1 cellular context compared by ENCODE assay signal in the genomic region with DNA sequence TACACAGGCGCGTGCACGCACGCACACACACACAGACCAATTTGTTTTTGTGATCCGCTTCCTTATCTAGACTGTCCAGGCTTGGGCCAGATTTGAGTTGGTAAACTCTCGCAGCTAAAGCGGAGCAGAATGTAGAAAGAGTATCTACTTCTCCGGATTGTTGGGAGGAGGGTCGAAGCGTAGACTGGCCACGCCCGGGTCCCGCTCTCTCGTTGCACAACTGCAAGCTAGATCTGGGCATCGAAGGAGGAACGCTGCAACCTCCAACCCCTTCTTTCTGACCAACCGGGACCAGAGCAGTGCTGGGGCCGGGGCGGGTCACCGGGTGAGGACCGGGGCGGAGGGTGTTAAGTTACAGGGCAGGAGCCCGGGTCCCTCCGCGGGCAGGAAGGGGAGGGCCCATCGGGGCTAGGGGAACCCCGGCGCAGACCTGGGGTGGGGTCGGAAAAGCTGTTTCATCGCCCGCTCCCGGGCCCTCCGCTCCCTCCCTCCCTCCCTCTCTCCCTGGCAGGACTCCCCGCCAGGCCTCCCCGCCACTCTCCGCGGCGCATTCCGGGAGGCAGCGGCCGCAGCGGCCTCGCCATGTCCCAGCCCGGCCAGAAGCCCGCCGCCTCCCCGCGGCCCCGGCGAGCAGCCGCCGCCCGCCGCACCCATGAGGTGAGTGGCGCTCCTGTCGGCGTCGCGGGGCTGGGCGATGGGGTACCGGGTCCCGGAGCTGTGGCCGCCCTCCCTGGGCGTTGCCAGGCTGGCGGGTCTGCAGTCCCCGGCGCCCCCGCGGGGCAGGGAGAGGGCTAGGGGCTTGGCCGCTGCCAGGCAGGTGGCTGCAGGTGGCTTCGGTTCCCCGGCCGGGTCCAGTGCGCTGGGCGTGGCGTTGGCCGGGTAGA.
TF ChIP-seq lines count a peak whose summit lies in the region.

A gene with protein sequence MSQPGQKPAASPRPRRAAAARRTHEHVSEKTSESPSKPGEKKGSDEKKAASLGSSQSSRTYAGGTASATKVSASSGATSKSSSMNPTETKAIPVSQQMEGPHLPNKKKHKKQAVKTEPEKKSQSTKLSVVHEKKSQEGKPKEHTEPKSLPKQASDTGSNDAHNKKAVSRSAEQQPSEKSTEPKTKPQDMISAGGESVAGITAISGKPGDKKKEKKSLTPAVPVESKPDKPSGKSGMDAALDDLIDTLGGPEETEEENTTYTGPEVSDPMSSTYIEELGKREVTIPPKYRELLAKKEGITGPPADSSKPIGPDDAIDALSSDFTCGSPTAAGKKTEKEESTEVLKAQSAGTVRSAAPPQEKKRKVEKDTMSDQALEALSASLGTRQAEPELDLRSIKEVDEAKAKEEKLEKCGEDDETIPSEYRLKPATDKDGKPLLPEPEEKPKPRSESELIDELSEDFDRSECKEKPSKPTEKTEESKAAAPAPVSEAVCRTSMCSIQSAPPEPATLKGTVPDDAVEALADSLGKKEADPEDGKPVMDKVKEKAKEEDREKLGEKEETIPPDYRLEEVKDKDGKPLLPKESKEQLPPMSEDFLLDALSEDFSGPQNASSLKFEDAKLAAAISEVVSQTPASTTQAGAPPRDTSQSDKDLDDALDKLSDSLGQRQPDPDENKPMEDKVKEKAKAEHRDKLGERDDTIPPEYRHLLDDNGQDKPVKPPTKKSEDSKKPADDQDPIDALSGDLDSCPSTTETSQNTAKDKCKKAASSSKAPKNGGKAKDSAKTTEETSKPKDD (plus strand): TSS at position 536 of the 884 bp plus-strand sequence. CDS start 47 bp downstream, at position 583.

TF ChIP-seq in A549, 52 proteins besides CTCF, POLR2A, EP300 and RAD21 (continued from another document):
- no peak for TF ChIP-seq REST (IDR thresholded peaks at IDR 0.05)
- TF ChIP-seq E2F6 (IDR thresholded peaks at IDR 0.05; ENCODE audit: borderline replicate concordance, low read depth): 0 out of 2 replicates have a peak, but pooled peaks have one; percentile 19
- TF ChIP-seq, protein P1, sequence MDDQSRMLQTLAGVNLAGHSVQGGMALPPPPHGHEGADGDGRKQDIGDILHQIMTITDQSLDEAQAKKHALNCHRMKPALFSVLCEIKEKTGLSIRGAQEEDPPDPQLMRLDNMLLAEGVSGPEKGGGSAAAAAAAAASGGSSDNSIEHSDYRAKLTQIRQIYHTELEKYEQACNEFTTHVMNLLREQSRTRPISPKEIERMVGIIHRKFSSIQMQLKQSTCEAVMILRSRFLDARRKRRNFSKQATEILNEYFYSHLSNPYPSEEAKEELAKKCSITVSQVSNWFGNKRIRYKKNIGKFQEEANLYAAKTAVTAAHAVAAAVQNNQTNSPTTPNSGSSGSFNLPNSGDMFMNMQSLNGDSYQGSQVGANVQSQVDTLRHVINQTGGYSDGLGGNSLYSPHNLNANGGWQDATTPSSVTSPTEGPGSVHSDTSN (IDR thresholded peaks at IDR 0.05): 0 out of 2 replicates have a peak, but pooled peaks have one; percentile 36
